Comparison of ENCODE assay signal across 23 cellular contexts in genomic region chr7:74115326-74115725, GRCh38. TPM values are rescaled to one million over a fixed set of nuclear protein-coding genes. Genes with fewer than 3 reads are reported as not detected.
DNase-seq lines count a peak whose midpoint lies in the region; ATAC-seq and TF ChIP-seq lines count a peak whose summit lies in the region.
"Had no signal": no experiment of that assay in that cellular context is flagged by ENCODE, and none has a peak within 500 bp of the region (broad histone marks: within the 10 kb centered on the region; RNA-seq: fewer than 3 reads in every experiment).

No MANE protein-coding gene starts in this region.

- H3K4me3 ChIP-seq in NT2/D1 (ENCODE audit: insufficient read length, low read depth) = no peak overlapping the region
- no peak overlapping the region for H3K4me3 ChIP-seq in choroid plexus epithelial cell (ENCODE audit: low read depth, low read length)
- H3K4me3 ChIP-seq in upper lobe of right lung = no peak overlapping the region
- H3K4me3 ChIP-seq in coronary artery = no peak overlapping the region
- H3K4me3 ChIP-seq: MG63, thoracic aorta had no signal

- peaks cover 5% of the 10 kb centered on the region for H3K9me3 Mint-ChIP-seq in nephron progenitor cell
- H3K9me3 Mint-ChIP-seq: activated naive CD4-positive, alpha-beta T cell treated with anti-CD3 and anti-CD28 coated beads, Interleukin-2, amount 10 ng/mL, durations not matched to agents 7 days and 5 days; natural killer cell treated with Interleukin-12 subunit alpha and Interleukin-12 subunit beta and Interleukin-15 and Interleukin-18, amount 100 ng/mL, for 72 hours had no signal

- DNase-seq in DMS 273 (lab: John Stamatoyannopoulos, UW; ENCODE audit: unreplicated experiment) (peak; percentile 40), DMS 273 treated with DMSO at 0.1 percent for 48 hours (lab: John Stamatoyannopoulos, UW) (no peak), NT2/D1 (ENCODE audit: low read depth, low spot score) (peak; percentile 55), choroid plexus epithelial cell (ENCODE audit: low read depth) (no peak), upper lobe of right lung (no peak), coronary artery (ENCODE audit: low spot score) (no peak), nephron progenitor cell (no peak)
- DNase-seq: activated CD4-positive, alpha-beta T cell treated with anti-CD3 and anti-CD28 coated beads for 48 hours; activated naive CD4-positive, alpha-beta T cell treated with anti-CD3 and anti-CD28 coated beads, Interleukin-2, amount 10 ng/mL, durations not matched to agents 7 days and 5 days; anterior cingulate cortex; caudate nucleus; foreskin melanocyte; GOT3; MG63; NCI-H1436; NCI-H2171 treated with DMSO at 0.1 percent for 48 hours; NCI-H526; SHP77; T-helper 1 cell had no signal

- H3K4me1 ChIP-seq in NT2/D1 (ENCODE audit: insufficient read depth, insufficient read length) (no peaks in the 10 kb centered on the region), upper lobe of right lung (no peaks in the 10 kb centered on the region)

- no peak overlapping the region for H3K4me3 Mint-ChIP-seq in nephron progenitor cell
- H3K4me3 Mint-ChIP-seq: activated naive CD4-positive, alpha-beta T cell treated with anti-CD3 and anti-CD28 coated beads, Interleukin-2, amount 10 ng/mL, durations not matched to agents 7 days and 5 days; natural killer cell treated with Interleukin-12 subunit alpha and Interleukin-12 subunit beta and Interleukin-15 and Interleukin-18, amount 100 ng/mL, for 72 hours had no signal

- H3K27me3 ChIP-seq in NT2/D1 (ENCODE audit: insufficient read depth, insufficient read length) = no peaks in the 10 kb centered on the region
- no peaks in the 10 kb centered on the region for H3K27me3 ChIP-seq in upper lobe of right lung
- H3K27me3 ChIP-seq: MG63 had no signal

- H3K9me3 ChIP-seq in NT2/D1 (ENCODE audit: insufficient read depth, low read length) = no peaks in the 10 kb centered on the region
- no peaks in the 10 kb centered on the region for H3K9me3 ChIP-seq in upper lobe of right lung
- H3K9me3 ChIP-seq: MG63, thoracic aorta had no signal

- H3K9ac ChIP-seq in NT2/D1 (ENCODE audit: insufficient read length, low read depth) = no peak overlapping the region

- H3K27me3 Mint-ChIP-seq in nephron progenitor cell (ENCODE audit: low read depth, poor library complexity) = no peaks in the 10 kb centered on the region
- H3K27me3 Mint-ChIP-seq: activated naive CD4-positive, alpha-beta T cell treated with anti-CD3 and anti-CD28 coated beads, Interleukin-2, amount 10 ng/mL, durations not matched to agents 7 days and 5 days; natural killer cell treated with Interleukin-12 subunit alpha and Interleukin-12 subunit beta and Interleukin-15 and Interleukin-18, amount 100 ng/mL, for 72 hours had no signal

- H3K4me1 Mint-ChIP-seq in nephron progenitor cell = no peaks in the 10 kb centered on the region
- H3K4me1 Mint-ChIP-seq: activated naive CD4-positive, alpha-beta T cell treated with anti-CD3 and anti-CD28 coated beads, Interleukin-2, amount 10 ng/mL, durations not matched to agents 7 days and 5 days had no signal

- H3K36me3 ChIP-seq in NT2/D1 (ENCODE audit: insufficient read depth, insufficient read length, low read length) (peaks cover 45% of the 10 kb centered on the region), upper lobe of right lung (peaks cover 51% of the 10 kb centered on the region)

- intact Hi-C loops in upper lobe of right lung (cut with DNase I) = no loop called here

- H3K27ac ChIP-seq in upper lobe of right lung (no peak overlapping the region), coronary artery (no peak overlapping the region)
- H3K27ac ChIP-seq: 22Rv1, thoracic aorta had no signal

- H3K27ac Mint-ChIP-seq in nephron progenitor cell = no peak overlapping the region
- H3K27ac Mint-ChIP-seq: activated naive CD4-positive, alpha-beta T cell treated with anti-CD3 and anti-CD28 coated beads, Interleukin-2, amount 10 ng/mL, durations not matched to agents 7 days and 5 days; natural killer cell treated with Interleukin-12 subunit alpha and Interleukin-12 subunit beta and Interleukin-15 and Interleukin-18, amount 100 ng/mL, for 72 hours had no signal

- peaks cover 44% of the 10 kb centered on the region for H3K36me3 Mint-ChIP-seq in nephron progenitor cell (ENCODE audit: low read depth)
- H3K36me3 Mint-ChIP-seq: natural killer cell treated with Interleukin-12 subunit alpha and Interleukin-12 subunit beta and Interleukin-15 and Interleukin-18, amount 100 ng/mL, for 72 hours had no signal

- ATAC-seq in upper lobe of right lung (peak; percentile 16), GM21825 (IDR thresholded peaks at IDR 0.05; ENCODE audit: unreplicated experiment) (no peak)

- peak; percentile 26 for TF ChIP-seq CTCF in choroid plexus epithelial cell (conservative IDR thresholded peaks at IDR 0.05; ENCODE audit: low read depth, low read length)
- TF ChIP-seq CTCF in upper lobe of right lung (IDR thresholded peaks at IDR 0.05) = no peak
- TF ChIP-seq CTCF in coronary artery (IDR thresholded peaks at IDR 0.05) = no peak
- TF ChIP-seq CTCF in nephron progenitor cell (IDR thresholded peaks at IDR 0.05) = no peak

RNA-seq across cellular contexts. Expression of gene LIMK1, which starts 31.7 kb away (rescaled TPM):
- total RNA-seq in upper lobe of right lung = 53.1 TPM

RNA-seq across cellular contexts. Expression of gene EIF4H, which starts 58.8 kb away (rescaled TPM):
- total RNA-seq in upper lobe of right lung = 218 TPM

Comparison
In these comparisons a context has a peak if more than half of its experiments do, and no peak if none do; other contexts are left out.
1. DNase-seq: peak in DMS 273 (single experiment) and NT2/D1 (single experiment); none in DMS 273 treated with DMSO at 0.1 percent for 48 hours (single experiment), choroid plexus epithelial cell (single experiment), upper lobe of right lung (single experiment), coronary artery (single experiment) and nephron progenitor cell (single experiment).